ENCODE assay signal across 1 cellular context in genomic region chr2:26759845-26760244, GRCh38.
TF ChIP-seq lines count a peak whose summit lies in the region.

No MANE protein-coding gene starts in this region.

TF ChIP-seq in H1, 55 proteins besides CTCF, POLR2A, EP300 and RAD21:
- TF ChIP-seq JUN (IDR thresholded peaks at IDR 0.05; ENCODE audit: low read depth, low read length) (no peak), RXRA (IDR thresholded peaks at IDR 0.05; ENCODE audit: insufficient read depth, low read depth, low read length) (no peak), CREB1 (IDR thresholded peaks at IDR 0.05) (no peak), POLR2AphosphoS5 (IDR thresholded peaks at IDR 0.05; ENCODE audit: low read depth, low read length) (no peak), HDAC2 (IDR thresholded peaks at IDR 0.05; ENCODE audit: borderline replicate concordance in 1 of 2, low read depth in 2 of 2, low read length in 2 of 2) (no peak), EZH2 (IDR thresholded peaks at IDR 0.05; ENCODE audit: low read depth, low read length, severe bottlenecking) (no peak), MAFK (IDR thresholded peaks at IDR 0.05; ENCODE audit: low read depth, low read length) (no peak), BACH1 (IDR thresholded peaks at IDR 0.05; ENCODE audit: low read length) (no peak), SIX5 (IDR thresholded peaks at IDR 0.05; ENCODE audit: low read depth, low read length) (no peak), CEBPB (IDR thresholded peaks at IDR 0.05; ENCODE audit: low read depth, low read length) (no peak), ZNF274 (IDR thresholded peaks at IDR 0.05; ENCODE audit: borderline replicate concordance, extremely low read depth, low read length) (no peak), SAP30 (IDR thresholded peaks at IDR 0.05; ENCODE audit: insufficient read depth, insufficient replicate concordance, low read length) (no peak)
